7 cellular contexts compared by ENCODE assay signal in genomic region chr12:131299370-131299701, GRCh38.
A peak's percentile ranks its signal among the peaks of the same experiment; 100 is the strongest.
DNase-seq lines count a peak whose midpoint lies in the region; ATAC-seq, FAIRE-seq and TF ChIP-seq lines count a peak whose summit lies in the region.
"Not testable (repeated sequence)": the region's sequence is repeated elsewhere in the genome, so short reads cannot be mapped to it uniquely, and the experiment has no call there.

No MANE protein-coding gene starts in this region.

- 57% methylated on average over 5 of the region's 27 CpGs for WGBS in right cardiac atrium
- WGBS in lung, 2 donors, result no CpG with 5 or more reads among the region's 27 CpGs
- WGBS in pancreas, 2 donors, result 22% methylated on average over 9 of the region's 27 CpGs; no CpG with 5 or more reads in 1 of the 2 donors
- 47% methylated on average over 9 of the region's 27 CpGs; no CpG with 5 or more reads in 1 of the 2 donors for WGBS in aorta, 2 donors

- not testable (repeated sequence) for H3K4me2 ChIP-seq in GM23338

- not testable (repeated sequence) for H3K79me2 ChIP-seq in GM23338 (replicated peaks; ENCODE audit: insufficient read depth)

- H3K36me3 ChIP-seq in GM23338 (ENCODE audit: insufficient read depth); lung (ENCODE audit: control insufficient read depth in 2 of 2, insufficient read depth in 2 of 2, low read length in 2 of 2); pancreas; aorta (ENCODE audit: control insufficient read depth in 1 of 2, insufficient read depth in 2 of 2, low read length in 1 of 2): not testable (repeated sequence)

- H3K9me3 Mint-ChIP-seq in GM23338; activated T-cell treated with anti-CD3 and anti-CD28 coated beads, Interleukin-2, amount 50 U/mL, for 4 hours: not testable (repeated sequence)

- not testable (repeated sequence) for H3K27me3 ChIP-seq in GM23338 (ENCODE audit: insufficient read depth); right cardiac atrium (ENCODE audit: control insufficient read depth, insufficient read depth); lung (ENCODE audit: control insufficient read depth, insufficient read depth); pancreas; aorta (ENCODE audit: control insufficient read depth in 1 of 2, insufficient read depth in 2 of 2, low read length in 1 of 2)

- TF ChIP-seq CTCF in GM23338 (conservative IDR thresholded peaks at IDR 0.05; ENCODE audit: low read depth in 2 of 2); lung (IDR thresholded peaks at IDR 0.05; ENCODE audit: control extremely low read depth, extremely low read depth); pancreas (IDR thresholded peaks at IDR 0.05): not testable (repeated sequence)

- not testable (repeated sequence) for H4K20me1 ChIP-seq in GM23338 (replicated peaks; ENCODE audit: insufficient read depth)

- H3F3A ChIP-seq in GM23338 (replicated peaks; ENCODE audit: low read depth), result not testable (repeated sequence)

- not testable (repeated sequence) for H3K27ac ChIP-seq in GM23338 (ENCODE audit: low read depth); right cardiac atrium (ENCODE audit: low read length); lung (ENCODE audit: low read depth in 1 of 2, low read length in 1 of 2); pancreas; aorta (ENCODE audit: low read depth in 1 of 2, low read length in 2 of 2)

- H3K4me1 Mint-ChIP-seq in GM23338; activated T-cell treated with anti-CD3 and anti-CD28 coated beads, Interleukin-2, amount 50 U/mL, for 4 hours (ENCODE audit: low read depth): not testable (repeated sequence)

- ATAC-seq in GM23338 (peak; percentile 38), Right ventricle myocardium superior (ENCODE audit: poor library complexity) (peak; percentile 34), right cardiac atrium (peak; percentile 37 to 54), lung (ENCODE audit: insufficient read depth, low FRiP score) (peak; percentile 32), pancreas (peak in 3 of 4 donors; percentile 27 to 52 (median 48)), aorta (ENCODE audit: low FRiP score) (peak; percentile 27)
- ATAC-seq in activated T-cell treated with anti-CD3 and anti-CD28 coated beads, Interleukin-2, amount 50 U/mL, for 4 hours, result peak; percentile 34 to 42

- H3K4me3 Mint-ChIP-seq in GM23338; activated T-cell treated with anti-CD3 and anti-CD28 coated beads, Interleukin-2, amount 50 U/mL, for 4 hours: not testable (repeated sequence)

- not testable (repeated sequence) for H3K9me3 ChIP-seq in right cardiac atrium (ENCODE audit: control insufficient read depth, low read length); lung (ENCODE audit: control insufficient read depth in 2 of 2, insufficient read depth in 1 of 2, low read length in 1 of 2); pancreas; aorta (ENCODE audit: control insufficient read depth, low read length)

- not testable (repeated sequence) for H2AFZ ChIP-seq in GM23338

- not testable (repeated sequence) for H3K27ac Mint-ChIP-seq in GM23338

- not testable (repeated sequence) for FAIRE-seq in pancreas (lab: Jason Lieb, UNC)

- not testable (repeated sequence) for H3K27me3 Mint-ChIP-seq in GM23338 (ENCODE audit: insufficient read depth, low read depth, poor library complexity); activated T-cell treated with anti-CD3 and anti-CD28 coated beads, Interleukin-2, amount 50 U/mL, for 4 hours (ENCODE audit: low read depth)

- intact Hi-C loops in Right ventricle myocardium superior (cut with DNase I); pancreas (cut with DNase I): not testable (repeated sequence)
- intact Hi-C loops in right cardiac atrium (cut with DNase I), result loop anchor here in 2 of 4 donors (5.0 to 10.0 kb wide), 2 partner anchors 365 to 368 kb away; no protein-coding TSS in a partner anchor
- intact Hi-C loops in aorta (cut with DNase I), result loop anchor here in 1 of 2 donors (10.0 kb wide), 1 partner anchor 365 kb away; no protein-coding TSS in a partner anchor

- not testable (repeated sequence) for H3K4me1 ChIP-seq in GM23338 (ENCODE audit: insufficient read depth); right cardiac atrium (ENCODE audit: control insufficient read depth, insufficient read depth, low read length); lung (ENCODE audit: control insufficient read depth in 2 of 2, insufficient read depth in 2 of 2, low read length in 2 of 2); pancreas; aorta (ENCODE audit: control insufficient read depth in 1 of 2, insufficient read depth in 2 of 2, low read length in 2 of 2)

- not testable (repeated sequence) for H3K4me3 ChIP-seq in GM23338; right cardiac atrium (ENCODE audit: low read length); lung; pancreas; aorta (ENCODE audit: low read length in 2 of 2)

- not testable (repeated sequence) for DNase-seq in GM23338 (ENCODE audit: low spot score); activated T-cell treated with anti-CD3 and anti-CD28 coated beads, Interleukin-2, amount 50 U/mL, for 4 hours; Right ventricle myocardium superior; right cardiac atrium; lung (ENCODE audit: low spot score); pancreas; aorta

- not testable (repeated sequence) for H3K36me3 Mint-ChIP-seq in GM23338 (ENCODE audit: low read depth); activated T-cell treated with anti-CD3 and anti-CD28 coated beads, Interleukin-2, amount 50 U/mL, for 4 hours (ENCODE audit: insufficient read depth)

- not testable (repeated sequence) for H3K9me2 ChIP-seq in GM23338 (ENCODE audit: insufficient read depth)
